In the genomic region with DNA sequence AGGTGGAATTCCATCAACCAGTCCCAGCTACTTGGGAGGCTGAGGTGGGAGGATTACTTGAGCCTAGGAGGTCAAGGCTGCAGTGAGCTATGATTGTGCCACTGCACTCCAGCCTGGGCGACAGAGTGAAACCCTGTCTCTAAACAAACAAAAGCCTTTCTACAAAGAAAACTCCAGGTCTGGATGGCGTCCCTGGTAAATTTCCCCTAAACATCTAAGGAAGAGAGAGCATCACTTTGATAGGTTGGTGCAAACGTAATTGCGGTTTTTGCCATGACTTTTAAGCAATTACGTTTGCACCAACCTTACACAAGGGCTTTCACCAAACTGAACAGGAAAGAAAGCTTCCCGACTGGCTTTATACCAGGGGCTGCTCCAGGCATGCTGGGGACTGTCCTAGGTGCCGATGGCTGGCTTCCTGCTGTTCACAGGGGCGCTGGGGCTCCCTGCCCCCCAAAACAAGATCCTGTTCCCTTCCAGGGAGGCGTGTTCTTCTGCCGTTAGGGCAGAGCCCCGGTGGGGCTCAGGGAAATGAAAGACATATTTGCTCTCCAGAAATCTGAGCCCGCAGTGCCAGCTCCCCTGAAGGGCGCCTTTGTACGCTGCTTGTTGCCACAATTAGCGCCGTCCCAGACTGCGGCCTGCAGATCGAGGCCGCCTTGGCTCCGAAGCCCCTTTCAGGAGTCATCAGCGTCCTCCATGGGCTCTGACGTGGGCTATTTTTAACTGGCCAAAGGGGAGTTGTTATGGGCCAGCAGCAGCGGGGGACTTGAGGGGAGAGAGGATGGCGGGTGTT, we compare ENCODE assay signal across 10 cellular contexts. TPM values are rescaled to one million over a fixed set of nuclear protein-coding genes. Genes with fewer than 3 reads are reported as not detected.
A peak's percentile ranks its signal among the peaks of the same experiment; 100 is the strongest.
DNase-seq lines count a peak whose midpoint lies in the region; ATAC-seq and TF ChIP-seq lines count a peak whose summit lies in the region.
"Had no signal": no experiment of that assay in that cellular context is flagged by ENCODE, and none has a peak within 500 bp of the region (broad histone marks: within the 10 kb centered on the region; RNA-seq: fewer than 3 reads in every experiment).

No MANE protein-coding gene starts in this region.

- H3K4me1 Mint-ChIP-seq in Calu3 (ENCODE audit: low read depth, unreplicated experiment): peaks cover 12% of the 10 kb centered on the region

- peaks cover 17% of the 10 kb centered on the region for H3K27me3 Mint-ChIP-seq in Calu3 (ENCODE audit: unreplicated experiment)

- H3K27ac ChIP-seq in gastroesophageal sphincter (peak overlapping the region; percentile 80 to 99 (median 98)), psoas muscle (peak overlapping the region; percentile 78)

- TF ChIP-seq POLR2A in gastroesophageal sphincter (IDR thresholded peaks at IDR 0.05): no peak

- 34 to 54% methylated on average over 4 to 15 of the region's 24 CpGs for WGBS in gastroesophageal sphincter (ENCODE audit: low coverage in 1 of 2), 2 donors
- WGBS in psoas muscle, 3 donors: 19 to 21% (median 20%) methylated on average over 24 of the region's 24 CpGs

- H3K27me3 ChIP-seq in H7 (ENCODE audit: control insufficient read depth, insufficient read depth, low read length) (no peaks in the 10 kb centered on the region), gastroesophageal sphincter (no peaks in the 10 kb centered on the region), psoas muscle (ENCODE audit: insufficient read depth in 3 of 3, low read length in 2 of 3) (no peaks in the 10 kb centered on the region)

- CTCF ChIA-PET in Calu3 (lab: Charles Lee): no interaction called here

- no TSS peak for BruUV-seq in Calu3 (replicated peaks; lab: Mats Ljungman, UMichigan)

- H3K9me3 ChIP-seq in gastroesophageal sphincter (no peaks in the 10 kb centered on the region), psoas muscle (no peaks in the 10 kb centered on the region)

- H3K36me3 Mint-ChIP-seq in Calu3 (ENCODE audit: insufficient read depth, unreplicated experiment): no peaks in the 10 kb centered on the region

- ATAC-seq in gastroesophageal sphincter (no peak), psoas muscle (peak; percentile 25 to 46 (median 34)), omental fat pad (ENCODE audit: low FRiP score) (no peak), HG02759 (IDR thresholded peaks at IDR 0.05; ENCODE audit: unreplicated experiment) (no peak)
- ATAC-seq: sciatic nerve had no signal

- H3K4me3 ChIP-seq in H7 (ENCODE audit: insufficient read depth, low read depth, low read length) (no peak overlapping the region), gastroesophageal sphincter (peak overlapping the region in 1 of 2 donors; percentile 19), psoas muscle (peak overlapping the region; percentile 34)

- peak; percentile 68 for DNase-seq in H7
- peak; percentile 25 for DNase-seq in RPMI7951 (ENCODE audit: low read depth)
- DNase-seq in psoas muscle: peak in 1 of 2 donors; percentile 58
- no peak for DNase-seq in omental fat pad (ENCODE audit: low spot score)
- DNase-seq in posterior vena cava (ENCODE audit: low spot score): no peak
- no peak for DNase-seq in Calu3
- DNase-seq: effector CD4-positive, alpha-beta T cell had no signal

- H3K27ac Mint-ChIP-seq in Calu3 (ENCODE audit: unreplicated experiment): no peak overlapping the region

- H3K4me3 Mint-ChIP-seq in Calu3 (ENCODE audit: low read depth, unreplicated experiment): no peak overlapping the region

- H3K4me1 ChIP-seq in gastroesophageal sphincter: peaks cover 0 to 71% (median 22%) of the 10 kb centered on the region in 3 donors
- peaks cover 41% of the 10 kb centered on the region for H3K4me1 ChIP-seq in psoas muscle

- no peak for TF ChIP-seq EP300 in gastroesophageal sphincter (IDR thresholded peaks at IDR 0.05)

- no peak for TF ChIP-seq CTCF in gastroesophageal sphincter (IDR thresholded peaks at IDR 0.05)
- TF ChIP-seq CTCF in psoas muscle (IDR thresholded peaks at IDR 0.05): no peak
- TF ChIP-seq CTCF in omental fat pad (IDR thresholded peaks at IDR 0.05): no peak
- no peak for TF ChIP-seq CTCF in Calu3 (IDR thresholded peaks at IDR 0.05; ENCODE audit: unreplicated experiment)

- H3K36me3 ChIP-seq in H7 (replicated peaks; ENCODE audit: control insufficient read depth, insufficient read depth, low read length) (no peaks in the 10 kb centered on the region), gastroesophageal sphincter (no peaks in the 10 kb centered on the region), psoas muscle (ENCODE audit: insufficient read depth in 1 of 2, low read depth in 1 of 2) (no peaks in the 10 kb centered on the region)

- no peaks in the 10 kb centered on the region for H3K9me3 Mint-ChIP-seq in Calu3 (ENCODE audit: low read depth, unreplicated experiment)

- intact Hi-C loops in psoas muscle (cut with DNase I) (loop anchor here in 1 of 2 donors (2.0 to 5.0 kb wide), 2 partner anchors 39 to 1736 kb away; partner anchors contain the start of gene KLF2), posterior vena cava (cut with DNase I) (loop anchor here in 1 of 2 donors (1.0 kb wide), 1 partner anchor 41 kb away; no protein-coding TSS in a partner anchor), Calu3 (cut with micrococcal nuclease; ENCODE audit: unreplicated experiment) (no loop called here)

RNA-seq across cellular contexts. Expression of gene KLF2, which starts 38.7 kb away (rescaled TPM):
- not detected in 2 replicates for total RNA-seq in H7 (2014; rRNA removed; shearing (Covaris generic))
- 2.8 and 3.0 TPM in 2 replicates for total RNA-seq in RPMI7951 (2014; rRNA removed; shearing (Covaris generic))
- total RNA-seq in gastroesophageal sphincter (10 to 100 TPM; 29.4 to 40.0 (median 34.9) TPM), psoas muscle (10 to 100 TPM; 12.7 to 35.4 (median 24.0) TPM), omental fat pad (100 to 1,000 TPM in 2 of 4 donors, 10 to 100 TPM in 2; 61.1 to 160 (median 85.9) TPM), posterior vena cava (100 to 1,000 TPM in 1 of 2 donors, 10 to 100 TPM in 1; 97.8 to 208 TPM), Calu3 (2022) (2.5 and 5.0 TPM in 2 replicates)
- polyA plus RNA-seq in psoas muscle: 10 to 100 TPM in 1 of 3 donors, 1 to 10 TPM in 2; 3.3 to 24.2 (median 5.3) TPM

Comparison
In these comparisons a context has a peak if more than half of its experiments do, and no peak if none do; other contexts are left out.
1. DNase-seq: peak in H7 (single experiment) and RPMI7951 (single experiment); none in omental fat pad (single experiment), posterior vena cava (single experiment) and Calu3 (single experiment).
2. ATAC-seq: peak in psoas muscle (4 of 4); none in gastroesophageal sphincter (single experiment), omental fat pad (single experiment) and HG02759 (single experiment).